In the genomic region with DNA sequence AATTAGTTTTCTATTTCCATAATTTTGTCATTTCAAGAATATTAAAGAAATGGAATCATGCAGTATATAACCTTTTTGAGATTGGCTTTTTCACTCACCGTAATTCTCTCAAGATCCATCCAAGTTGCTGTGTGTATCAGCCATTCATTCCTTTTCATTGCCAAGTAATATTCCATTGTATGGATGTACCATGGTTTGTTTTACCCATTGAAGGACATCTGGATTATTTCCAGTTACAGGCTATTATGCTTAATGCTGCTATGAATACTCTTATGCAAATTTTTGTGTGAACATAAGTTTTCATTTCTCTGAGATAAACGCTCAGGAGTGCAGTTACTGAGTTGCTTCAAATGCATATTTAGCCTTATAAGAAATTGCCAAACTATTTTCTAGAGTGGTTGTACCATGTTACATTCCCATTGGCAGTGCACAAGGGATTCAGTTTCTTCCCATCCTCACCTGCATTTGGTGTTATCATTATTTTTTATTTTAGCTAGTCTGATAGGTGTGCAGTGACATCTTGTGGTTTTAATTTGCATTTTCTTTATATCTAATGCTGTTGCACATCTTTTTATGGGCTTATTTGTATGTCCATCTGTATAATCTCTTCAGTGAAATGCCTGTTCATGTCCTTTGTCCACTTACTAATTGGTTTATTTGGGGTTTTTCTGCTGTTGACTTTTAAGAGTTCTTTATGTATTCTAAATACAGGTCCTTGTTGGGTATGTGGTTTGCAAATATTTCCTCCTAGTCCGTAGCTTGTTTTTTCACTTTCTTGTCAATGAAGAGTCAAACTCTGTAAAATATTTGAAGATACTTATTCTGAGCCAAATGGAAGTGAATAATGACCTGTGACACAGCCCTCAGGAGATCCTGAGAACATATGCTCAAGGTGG, we compare ENCODE assay signal across 11 cellular contexts. TPM values are rescaled to one million over a fixed set of nuclear protein-coding genes. Genes with fewer than 3 reads are reported as not detected.
A peak's percentile ranks its signal among the peaks of the same experiment; 100 is the strongest.
DNase-seq lines count a peak whose midpoint lies in the region; ATAC-seq and TF ChIP-seq lines count a peak whose summit lies in the region.
"Had no signal": no experiment of that assay in that cellular context is flagged by ENCODE, and none has a peak within 500 bp of the region (broad histone marks: within the 10 kb centered on the region; RNA-seq: fewer than 3 reads in every experiment).

No MANE protein-coding gene starts in this region.

- H3K4me2 ChIP-seq in DND-41 (ENCODE audit: insufficient read depth, low read length): no peak overlapping the region
- no peak overlapping the region for H3K4me2 ChIP-seq in neuronal stem cell (ENCODE audit: insufficient read depth, low read length, poor library complexity, severe bottlenecking)
- H3K4me2 ChIP-seq in neural progenitor cell: no peak overlapping the region

- intact Hi-C loops in ascending aorta (cut with DNase I): no loop called here

- WGBS in neuronal stem cell (ENCODE audit: extremely low coverage in 2 of 2, insufficient read length in 2 of 2, insufficient replicate concordance in 1 of 2), 2 donors: no CpG with 5 or more reads among the region's 3 CpGs

- no peak overlapping the region for H3K4ac ChIP-seq in neuronal stem cell (ENCODE audit: low read length)

- no peaks in the 10 kb centered on the region for H3K79me1 ChIP-seq in neuronal stem cell (ENCODE audit: low read depth, low read length)

- H3K4me3 ChIP-seq in DND-41 (ENCODE audit: low read depth in 1 of 2, low read length in 2 of 2): no peak overlapping the region
- H3K4me3 ChIP-seq in ascending aorta: no peak overlapping the region
- no peak overlapping the region for H3K4me3 ChIP-seq in neuronal stem cell (ENCODE audit: low read length in 2 of 2)
- H3K4me3 ChIP-seq in neural progenitor cell: no peak overlapping the region
- H3K4me3 ChIP-seq: SJSA1 had no signal

- no peak overlapping the region for H2BK15ac ChIP-seq in neuronal stem cell (ENCODE audit: low read length)

- H3K79me2 ChIP-seq in DND-41 (ENCODE audit: insufficient read depth, low read length) (no peaks in the 10 kb centered on the region), neural progenitor cell (ENCODE audit: low read depth) (peaks cover 40% of the 10 kb centered on the region)

- H4K8ac ChIP-seq in neuronal stem cell (ENCODE audit: low read depth, low read length): no peak overlapping the region

- no peak for DNase-seq in DND-41
- peak; percentile 39 for DNase-seq in M059J (ENCODE audit: low read depth)
- DNase-seq in ascending aorta (ENCODE audit: low spot score in 2 of 2): no peak
- DNase-seq in lung microvascular endothelial cell (ENCODE audit: low read depth in 2 of 2): peak; percentile 25 to 51
- DNase-seq in cerebellar cortex (ENCODE audit: low spot score): no peak
- DNase-seq in neuronal stem cell (ENCODE audit: low spot score): no peak
- DNase-seq in putamen (ENCODE audit: low spot score): no peak
- no peak for DNase-seq in neural progenitor cell (ENCODE audit: low spot score)
- DNase-seq: glutamatergic neuron, NCI-H1105 had no signal

- ATAC-seq in DND-41 (ENCODE audit: insufficient read depth, low read depth): no peak

- peaks cover 2% of the 10 kb centered on the region for H3K36me3 Mint-ChIP-seq in neural progenitor cell

- H2BK120ac ChIP-seq in neuronal stem cell (ENCODE audit: low read depth, low read length): no peak overlapping the region

- H3K4me1 Mint-ChIP-seq in neural progenitor cell: no peaks in the 10 kb centered on the region

- H3K27me3 ChIP-seq in DND-41 (ENCODE audit: insufficient read depth, low read length, poor library complexity) (no peaks in the 10 kb centered on the region), ascending aorta (no peaks in the 10 kb centered on the region), neuronal stem cell (ENCODE audit: control insufficient read depth in 3 of 3, insufficient read depth in 3 of 3, low read depth in 1 of 3, low read length in 3 of 3) (no peaks in the 10 kb centered on the region), neural progenitor cell (no peaks in the 10 kb centered on the region)
- H3K27me3 ChIP-seq: SJSA1 had no signal

- H4K20me1 ChIP-seq in DND-41 (ENCODE audit: insufficient read depth, low read length): no peaks in the 10 kb centered on the region
- peaks cover 4% of the 10 kb centered on the region for H4K20me1 ChIP-seq in neural progenitor cell (ENCODE audit: low read depth)

- peaks cover 4% of the 10 kb centered on the region for H3K9me3 ChIP-seq in DND-41 (ENCODE audit: insufficient read depth, low read length, severe bottlenecking)
- H3K9me3 ChIP-seq in ascending aorta: peaks cover 0 to 7% of the 10 kb centered on the region in 2 donors
- no peaks in the 10 kb centered on the region for H3K9me3 ChIP-seq in neuronal stem cell (replicated peaks in 1 of 2; ENCODE audit: control insufficient read depth in 2 of 2, insufficient read depth in 1 of 2, low read depth in 1 of 2, low read length in 2 of 2)
- H3K9me3 ChIP-seq in neural progenitor cell (ENCODE audit: low read depth): peaks cover 8% of the 10 kb centered on the region
- H3K9me3 ChIP-seq: SJSA1 had no signal

- H3K9me3 Mint-ChIP-seq in neural progenitor cell: peaks cover 17% of the 10 kb centered on the region

- H3K18ac ChIP-seq in neuronal stem cell (ENCODE audit: low read length): no peak overlapping the region

- H2BK12ac ChIP-seq in neuronal stem cell (ENCODE audit: low read length): no peak overlapping the region

- no peak overlapping the region for H3K9ac ChIP-seq in DND-41 (ENCODE audit: low read depth, low read length)
- H3K9ac ChIP-seq in neuronal stem cell (ENCODE audit: low read depth, low read length, poor library complexity): no peak overlapping the region
- no peak overlapping the region for H3K9ac ChIP-seq in neural progenitor cell

- no peak overlapping the region for H2AFZ ChIP-seq in DND-41 (ENCODE audit: low read depth, low read length)
- H2AFZ ChIP-seq in neuronal stem cell (ENCODE audit: low read length): no peak overlapping the region
- H2AFZ ChIP-seq in neural progenitor cell (replicated peaks): no peak overlapping the region

- H4K91ac ChIP-seq in neuronal stem cell (ENCODE audit: low read depth, low read length, poor library complexity): no peak overlapping the region

- H3F3A ChIP-seq in neural progenitor cell (ENCODE audit: low read depth): no peaks in the 10 kb centered on the region

- H2BK5ac ChIP-seq in neuronal stem cell (ENCODE audit: low read length): no peak overlapping the region

- H3K36me3 ChIP-seq in DND-41 (ENCODE audit: insufficient read depth, low read length) (no peaks in the 10 kb centered on the region), ascending aorta (no peaks in the 10 kb centered on the region), neuronal stem cell (replicated peaks in 1 of 2; ENCODE audit: control insufficient read depth in 2 of 2, insufficient read depth in 2 of 2, low read length in 2 of 2) (no peaks in the 10 kb centered on the region), neural progenitor cell (peaks cover 4% of the 10 kb centered on the region)
- H3K36me3 ChIP-seq: SJSA1 had no signal

- H2AK5ac ChIP-seq in neuronal stem cell (ENCODE audit: low read depth, low read length): no peak overlapping the region

- peaks cover 7% of the 10 kb centered on the region for H3K27me3 Mint-ChIP-seq in neural progenitor cell (ENCODE audit: insufficient read depth, low read depth)

- no peak overlapping the region for H3K27ac Mint-ChIP-seq in neural progenitor cell

- H3K14ac ChIP-seq in neuronal stem cell (ENCODE audit: low read length): no peak overlapping the region

- H3K27ac ChIP-seq in DND-41 (ENCODE audit: low read length) (no peak overlapping the region), ascending aorta (no peak overlapping the region), neuronal stem cell (replicated peaks; ENCODE audit: low read length) (no peak overlapping the region), neural progenitor cell (no peak overlapping the region)
- H3K27ac ChIP-seq: SJSA1 had no signal

- H3K4me3 Mint-ChIP-seq in neural progenitor cell: no peak overlapping the region

- no peak overlapping the region for H3K23ac ChIP-seq in neuronal stem cell (ENCODE audit: low read depth, low read length, poor library complexity)

- TF ChIP-seq CTCF in DND-41 (IDR thresholded peaks at IDR 0.05; ENCODE audit: borderline replicate concordance, extremely low read depth, low read length, poor library complexity, severe bottlenecking) (peak; percentile 43), ascending aorta (IDR thresholded peaks at IDR 0.05) (peak in 2 of 3 experiments; percentile 10 to 22), neural progenitor cell (IDR thresholded peaks at IDR 0.05) (no peak)

- H3K4me1 ChIP-seq in DND-41 (ENCODE audit: insufficient read depth, low read length) (no peaks in the 10 kb centered on the region), ascending aorta (no peaks in the 10 kb centered on the region), neuronal stem cell (ENCODE audit: control insufficient read depth in 2 of 2, insufficient read depth in 1 of 2, low read depth in 1 of 2, low read length in 2 of 2) (no peaks in the 10 kb centered on the region), neural progenitor cell (no peaks in the 10 kb centered on the region)

RNA-seq across cellular contexts. Expression of a gene that starts 32.7 kb away (rescaled TPM):
- 12.8 and 25.5 TPM in 2 replicates for total RNA-seq in M059J (2014; rRNA removed; shearing (Covaris generic))
- total RNA-seq in ascending aorta (45.4 TPM), lung microvascular endothelial cell (12.3 and 15.5 TPM in 2 replicates), neural progenitor cell (ENCODE audit: low replicate concordance) (39.0 and 44.6 TPM in 2 replicates)
- polyA plus RNA-seq in neuronal stem cell (2013, experiment 1 of 2): 41.0 TPM
- 42.0 TPM for polyA plus RNA-seq in neuronal stem cell (2013, experiment 2 of 2)

Comparison
In these comparisons a context has a peak if more than half of its experiments do, and no peak if none do; other contexts are left out.
1. DNase-seq: peak in M059J (single experiment) and lung microvascular endothelial cell (2 of 2); none in DND-41 (single experiment), ascending aorta (0 of 2), cerebellar cortex (single experiment), neuronal stem cell (single experiment), putamen (single experiment) and neural progenitor cell (single experiment).